ENCODE assay signal across 8 cellular contexts in genomic region chrX:38166478-38167083, GRCh38. TPM values are rescaled to one million over a fixed set of nuclear protein-coding genes. Genes with fewer than 3 reads are reported as not detected.
DNase-seq lines count a peak whose midpoint lies in the region; ATAC-seq and TF ChIP-seq lines count a peak whose summit lies in the region.

No MANE protein-coding gene starts in this region.

- no peaks in the 10 kb centered on the region for H3K36me3 Mint-ChIP-seq in WTC11

- CTCF ChIA-PET in WTC11 (lab: Charles Lee): interaction anchor here (0.5 to 1.6 kb wide), 9 partner anchors 9 to 1509 kb away, joined by 3 to 7 read pairs (median 3); no protein-coding TSS in a partner anchor

- DNase-seq in NCI-H446 (lab: John Stamatoyannopoulos, UW): peak; percentile 12 to 53
- no peak for DNase-seq in NCI-H446 treated with DMSO at 0.1 percent for 48 hours (lab: John Stamatoyannopoulos, UW)
- no peak for DNase-seq in WTC11 (ENCODE audit: low spot score)
- DNase-seq in kidney tubule cell (ENCODE audit: low spot score): peak; percentile 44
- DNase-seq in NCI-H146 treated with DMSO at 0.1 percent for 48 hours (lab: John Stamatoyannopoulos, UW; ENCODE audit: unreplicated experiment): no peak
- DNase-seq in HPDE6-E6E7 (ENCODE audit: extremely low spot score): no peak

- ATAC-seq in WTC11 (no peak), GM21360 (IDR thresholded peaks at IDR 0.05; ENCODE audit: unreplicated experiment) (no peak)

- POLR2A ChIA-PET in WTC11 (lab: Charles Lee): no interaction called here

- peaks cover 10% of the 10 kb centered on the region for H3K4me1 Mint-ChIP-seq in WTC11

- no peak for TF ChIP-seq EP300 in Ishikawa (IDR thresholded peaks at IDR 0.05; ENCODE audit: borderline replicate concordance)

- TF ChIP-seq CTCF in WTC11 (IDR thresholded peaks at IDR 0.05): 0 out of 2 replicates have a peak, but pooled peaks have one; percentile 25

- TF ChIP-seq RAD21 in Ishikawa (IDR thresholded peaks at IDR 0.05; ENCODE audit: low read depth): peak; percentile 44

- H3K9me3 Mint-ChIP-seq in WTC11: no peaks in the 10 kb centered on the region

- no peaks in the 10 kb centered on the region for H3K27me3 Mint-ChIP-seq in WTC11 (ENCODE audit: low read depth)

- no peak overlapping the region for H3K27ac Mint-ChIP-seq in WTC11

- no peak overlapping the region for H3K4me3 Mint-ChIP-seq in WTC11

TF ChIP-seq in Ishikawa, 13 proteins besides CTCF, POLR2A, EP300 and RAD21:
- no peak for TF ChIP-seq MAX (IDR thresholded peaks at IDR 0.05)
- TF ChIP-seq CREB1 (IDR thresholded peaks at IDR 0.05; ENCODE audit: low read depth): no peak
- no peak for TF ChIP-seq CEBPB (IDR thresholded peaks at IDR 0.05)
- TF ChIP-seq USF1 (IDR thresholded peaks at IDR 0.05): no peak
TF ChIP-seq in Ishikawa: peak in this region for 0.

TF ChIP-seq in WTC11, 78 proteins besides CTCF, POLR2A, EP300 and RAD21:
- no peak for TF ChIP-seq ZNF423 (CRISPR knock-in tag; IDR thresholded peaks at IDR 0.05)
- no peak for TF ChIP-seq SMAD4 (CRISPR knock-in tag; IDR thresholded peaks at IDR 0.05)
- TF ChIP-seq ATF1 (CRISPR knock-in tag; IDR thresholded peaks at IDR 0.05): no peak
- TF ChIP-seq JUN (CRISPR knock-in tag; IDR thresholded peaks at IDR 0.05): no peak
- TF ChIP-seq KAT7 (CRISPR knock-in tag; IDR thresholded peaks at IDR 0.05; ENCODE audit: borderline replicate concordance): no peak
- TF ChIP-seq ATF2 (CRISPR knock-in tag; IDR thresholded peaks at IDR 0.05; ENCODE audit: borderline replicate concordance, low read depth): no peak
- no peak for TF ChIP-seq ZBTB21 (CRISPR knock-in tag; IDR thresholded peaks at IDR 0.05; ENCODE audit: borderline replicate concordance)
- no peak for TF ChIP-seq MAX (CRISPR knock-in tag; IDR thresholded peaks at IDR 0.05)
- TF ChIP-seq IRF1 (CRISPR knock-in tag; IDR thresholded peaks at IDR 0.05): no peak
- TF ChIP-seq TEAD4 (CRISPR knock-in tag; IDR thresholded peaks at IDR 0.05): no peak
- TF ChIP-seq ZNF219 (CRISPR knock-in tag; IDR thresholded peaks at IDR 0.05; ENCODE audit: borderline replicate concordance): no peak
- TF ChIP-seq NR2C2 (CRISPR knock-in tag; IDR thresholded peaks at IDR 0.05): no peak
- TF ChIP-seq SMAD3 (CRISPR knock-in tag; IDR thresholded peaks at IDR 0.05; ENCODE audit: borderline replicate concordance): no peak
- no peak for TF ChIP-seq ARID4B (CRISPR knock-in tag; IDR thresholded peaks at IDR 0.05; ENCODE audit: borderline replicate concordance)
- TF ChIP-seq ESRRA (CRISPR knock-in tag; IDR thresholded peaks at IDR 0.05; ENCODE audit: borderline replicate concordance): no peak
- TF ChIP-seq PREB (CRISPR knock-in tag; IDR thresholded peaks at IDR 0.05; ENCODE audit: borderline replicate concordance): no peak
- TF ChIP-seq ERG (CRISPR knock-in tag; IDR thresholded peaks at IDR 0.05): no peak

RNA-seq across cellular contexts. Expression of gene SRPX, which starts 54.1 kb away (rescaled TPM):
- 7.7 to 8.0 TPM (median 7.7 TPM) in 3 replicates for total RNA-seq in WTC11 (2021)

Comparison
In these comparisons a context has a peak if more than half of its experiments do, and no peak if none do; other contexts are left out.
1. DNase-seq: peak in NCI-H446 (2 of 2) and kidney tubule cell (single experiment); none in NCI-H446 treated with DMSO at 0.1 percent for 48 hours (single experiment), WTC11 (single experiment), NCI-H146 treated with DMSO at 0.1 percent for 48 hours (single experiment) and HPDE6-E6E7 (single experiment).